8 cellular contexts compared by ENCODE assay signal in the genomic region with DNA sequence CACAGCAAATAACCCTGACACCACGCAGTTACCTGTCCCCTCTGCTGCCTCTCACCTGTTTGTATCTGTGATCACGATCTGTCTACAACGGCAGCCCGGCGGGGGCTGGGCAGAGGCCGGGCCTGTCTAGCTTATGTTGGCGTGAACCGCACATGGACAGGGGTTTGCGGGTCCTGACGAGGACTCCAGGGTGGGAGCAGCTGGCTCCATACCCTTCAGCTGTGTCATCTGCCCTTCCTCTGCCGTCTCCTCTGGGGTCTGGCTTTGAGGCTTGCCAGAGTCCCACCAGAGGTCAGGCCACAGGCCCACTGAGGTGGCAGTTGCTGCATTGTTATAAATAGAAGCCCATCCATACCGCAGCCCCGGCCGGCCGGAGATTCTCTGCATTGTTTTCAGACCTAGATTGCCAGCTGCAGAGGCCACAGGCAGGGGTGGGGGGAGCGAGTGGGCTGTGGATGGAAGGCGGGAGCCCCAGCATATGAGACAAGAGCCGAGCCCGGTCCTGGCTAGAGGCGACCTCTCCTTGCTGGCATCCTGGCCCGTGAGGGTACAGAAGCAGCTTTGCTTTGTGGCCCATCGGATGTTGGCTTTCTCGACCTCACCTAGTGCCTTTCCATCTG. TPM values are rescaled to one million over a fixed set of nuclear protein-coding genes. Genes with fewer than 3 reads are reported as not detected.
A peak's percentile ranks its signal among the peaks of the same experiment; 100 is the strongest.
DNase-seq lines count a peak whose midpoint lies in the region; ATAC-seq and TF ChIP-seq lines count a peak whose summit lies in the region.

No MANE protein-coding gene starts in this region.

- TF ChIP-seq CTCF in cardiac fibroblast (IDR thresholded peaks at IDR 0.05; ENCODE audit: low read depth, low read length) (no peak), mucosa of descending colon (IDR thresholded peaks at IDR 0.05) (no peak)

- no peaks in the 10 kb centered on the region for H3K36me3 ChIP-seq in mucosa of descending colon (ENCODE audit: low read depth)

- CTCF ChIA-PET in activated CD4-positive, alpha-beta T cell treated with anti-CD3 and anti-CD28 coated beads for 36 hours (lab: Charles Lee) = interaction anchor here (0.8 to 1.9 kb wide), 6 partner anchors 10 to 98 kb away, joined by 3 to 8 read pairs (median 4); no protein-coding TSS in a partner anchor

- H3K4me3 ChIP-seq in cardiac fibroblast (replicated peaks in 1 of 2; ENCODE audit: low read depth in 2 of 2, low read length in 2 of 2) (no peak overlapping the region), mucosa of descending colon (no peak overlapping the region)

- H3K4me3 Mint-ChIP-seq in activated CD4-positive, alpha-beta T cell treated with anti-CD3 and anti-CD28 coated beads for 36 hours = peak overlapping the region; percentile 56

- H3K9me3 ChIP-seq in mucosa of descending colon = no peaks in the 10 kb centered on the region

- H3K27ac Mint-ChIP-seq in activated CD4-positive, alpha-beta T cell treated with anti-CD3 and anti-CD28 coated beads for 36 hours = peak overlapping the region; percentile 95

- peak; percentile 18 for DNase-seq in activated CD4-positive, alpha-beta T cell treated with anti-CD3 and anti-CD28 coated beads for 36 hours
- DNase-seq in activated CD4-positive, alpha-beta T cell treated with anti-CD3 and anti-CD28 coated beads, Interleukin-2, amount 50 U/mL, for 4 hours = no peak
- DNase-seq in cardiac fibroblast (ENCODE audit: low read depth in 2 of 2) (peak; percentile 13 to 48), mucosa of descending colon (no peak), NCI-H1694 (lab: John Stamatoyannopoulos, UW) (no peak), GM19238 (ENCODE audit: insufficient read length, low spot score) (no peak), NCI-H187 (lab: John Stamatoyannopoulos, UW) (no peak)

- intact Hi-C loops in activated CD4-positive, alpha-beta T cell treated with anti-CD3 and anti-CD28 coated beads for 36 hours (cut with DNase I, micrococcal nuclease) = loop anchor here (1.0 to 10.0 kb wide), 8 partner anchors 14 to 135 kb away; no protein-coding TSS in a partner anchor
- intact Hi-C loops in mucosa of descending colon (cut with DNase I, micrococcal nuclease) = no loop called here

- peaks cover 3% of the 10 kb centered on the region for H3K9me3 Mint-ChIP-seq in activated CD4-positive, alpha-beta T cell treated with anti-CD3 and anti-CD28 coated beads for 36 hours (ENCODE audit: low read depth)

- POLR2A ChIA-PET in activated CD4-positive, alpha-beta T cell treated with anti-CD3 and anti-CD28 coated beads for 36 hours (lab: Charles Lee) = interaction anchor here (1.2 kb wide), 1 partner anchor 14 kb away, joined by 5 read pairs; no protein-coding TSS in a partner anchor

- no peaks in the 10 kb centered on the region for H3K27me3 Mint-ChIP-seq in activated CD4-positive, alpha-beta T cell treated with anti-CD3 and anti-CD28 coated beads for 36 hours

- H3K36me3 Mint-ChIP-seq in activated CD4-positive, alpha-beta T cell treated with anti-CD3 and anti-CD28 coated beads for 36 hours (ENCODE audit: low read depth) = peaks cover 22% of the 10 kb centered on the region

- peaks cover 42% of the 10 kb centered on the region for H3K4me1 Mint-ChIP-seq in activated CD4-positive, alpha-beta T cell treated with anti-CD3 and anti-CD28 coated beads for 36 hours

- peak; percentile 8 for ATAC-seq in activated CD4-positive, alpha-beta T cell treated with anti-CD3 and anti-CD28 coated beads for 36 hours
- ATAC-seq in HG03571 (IDR thresholded peaks at IDR 0.05; ENCODE audit: unreplicated experiment) (peak; percentile 13), mucosa of descending colon (peak; percentile 49)

- H3K4me1 ChIP-seq in mucosa of descending colon (ENCODE audit: low read depth) = peaks cover 9% of the 10 kb centered on the region

RNA-seq across cellular contexts. Expression of gene FAM78A, which starts 37.8 kb away (rescaled TPM):
- total RNA-seq in activated CD4-positive, alpha-beta T cell treated with anti-CD3 and anti-CD28 coated beads for 36 hours = 10 to 100 TPM; 36.6 to 52.3 TPM
- 1 to 10 TPM; 1.4 to 3.9 (median 2.9) TPM for total RNA-seq in mucosa of descending colon

RNA-seq across cellular contexts. Expression of gene PLPP7, which starts 51.0 kb away (rescaled TPM):
- under 1 TPM; 0.14 to 0.30 TPM for total RNA-seq in activated CD4-positive, alpha-beta T cell treated with anti-CD3 and anti-CD28 coated beads for 36 hours
- 1 to 10 TPM in 2 of 3 donors, under 1 TPM in 1; 0.58 to 9.7 (median 1.0) TPM for total RNA-seq in mucosa of descending colon

Comparison
In these comparisons a context has a peak if more than half of its experiments do, and no peak if none do; other contexts are left out.
1. DNase-seq: peak in activated CD4-positive, alpha-beta T cell treated with anti-CD3 and anti-CD28 coated beads for 36 hours (single experiment) and cardiac fibroblast (2 of 2); none in activated CD4-positive, alpha-beta T cell treated with anti-CD3 and anti-CD28 coated beads, Interleukin-2, amount 50 U/mL, for 4 hours (0 of 2), mucosa of descending colon (0 of 3), NCI-H1694 (single experiment), GM19238 (single experiment) and NCI-H187 (0 of 2).
2. RNA of gene FAM78A, which starts 37.8 kb away (total RNA-seq): 36.6 to 52.3 TPM in activated CD4-positive, alpha-beta T cell treated with anti-CD3 and anti-CD28 coated beads for 36 hours; 1.4 to 3.9 TPM in mucosa of descending colon; every median in the first group is over 4 times any median in the second.
3. intact Hi-C loops: an anchor here in activated CD4-positive, alpha-beta T cell treated with anti-CD3 and anti-CD28 coated beads for 36 hours (1.0 to 10.0 kb wide); none called in mucosa of descending colon.
4. Peak in every context shown above with its lines, with median percentiles within 50 percentile points of each other: ATAC-seq.